ENCODE assay signal across 33 cellular contexts in the genomic region with DNA sequence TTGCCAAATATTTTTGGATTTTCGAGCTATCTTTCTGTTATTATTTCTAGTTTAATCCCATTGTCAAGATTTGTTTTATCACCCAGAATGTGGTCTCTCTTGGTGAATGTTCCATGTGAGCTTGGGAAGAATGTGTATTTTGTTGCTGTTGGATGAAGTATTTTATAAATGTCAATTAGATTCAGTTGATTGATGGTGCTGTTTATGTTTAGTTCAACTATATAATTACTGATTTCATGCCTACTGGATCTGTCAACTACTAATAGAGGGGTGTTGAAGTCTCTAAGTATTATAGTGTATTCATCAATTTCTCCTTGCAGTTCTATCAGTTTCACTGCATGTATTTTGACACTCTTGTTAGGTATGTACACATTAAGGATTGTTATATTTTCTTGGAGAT. TPM values are rescaled to one million over a fixed set of nuclear protein-coding genes. Genes with fewer than 3 reads are reported as not detected.
DNase-seq lines count a peak whose midpoint lies in the region; TF ChIP-seq lines count a peak whose summit lies in the region.
"Had no signal": no experiment of that assay in that cellular context is flagged by ENCODE, and none has a peak within 500 bp of the region (broad histone marks: within the 10 kb centered on the region; RNA-seq: fewer than 3 reads in every experiment).

No MANE protein-coding gene starts in this region.

- CTCF ChIA-PET in HEK293 (lab: Yijun Ruan, JAX) (no interaction called here), HEK293T (lab: Yijun Ruan, JAX) (no interaction called here)

- no peak overlapping the region for H2AFZ ChIP-seq in trophoblast cell (ENCODE audit: insufficient read depth, low read length, poor library complexity)

- no peaks in the 10 kb centered on the region for H3K9me3 ChIP-seq in HEK293 (ENCODE audit: control insufficient read depth, insufficient read depth, low read depth, low read length)
- H3K9me3 ChIP-seq in trophoblast cell (ENCODE audit: insufficient read depth, low read depth, low read length) = no peaks in the 10 kb centered on the region
- H3K9me3 ChIP-seq: BE2C, Caco-2 had no signal

- H3K4me3 Mint-ChIP-seq in T-helper 2 cell treated with Interferon-gamma antibody and Interleukin-4, amounts not matched to agents 5 μg/mL and 100 μg/mL, for 36 hours = no peak overlapping the region
- H3K4me3 Mint-ChIP-seq: B cell; CD14-positive monocyte; CD4-positive, alpha-beta memory T cell; CD4-positive, alpha-beta T cell; CD8-positive, alpha-beta memory T cell; CD8-positive, alpha-beta T cell had no signal

- no peak overlapping the region for H2BK12ac ChIP-seq in trophoblast cell (ENCODE audit: low read length)

- no peaks in the 10 kb centered on the region for H3K9me3 Mint-ChIP-seq in T-helper 2 cell treated with Interferon-gamma antibody and Interleukin-4, amounts not matched to agents 5 μg/mL and 100 μg/mL, for 36 hours
- H3K9me3 Mint-ChIP-seq: CD4-positive, alpha-beta memory T cell; CD4-positive, alpha-beta T cell; CD8-positive, alpha-beta memory T cell; CD8-positive, alpha-beta T cell had no signal

- peak overlapping the region; percentile 17 for H3K27ac Mint-ChIP-seq in T-helper 2 cell treated with Interferon-gamma antibody and Interleukin-4, amounts not matched to agents 5 μg/mL and 100 μg/mL, for 36 hours
- H3K27ac Mint-ChIP-seq: B cell; CD14-positive monocyte; CD4-positive, alpha-beta memory T cell; CD4-positive, alpha-beta T cell; CD4-positive, CD25-positive, alpha-beta regulatory T cell; CD8-positive, alpha-beta memory T cell; CD8-positive, alpha-beta T cell had no signal

- H3K4me1 Mint-ChIP-seq in T-helper 2 cell treated with Interferon-gamma antibody and Interleukin-4, amounts not matched to agents 5 μg/mL and 100 μg/mL, for 36 hours (ENCODE audit: low read depth) = no peaks in the 10 kb centered on the region
- H3K4me1 Mint-ChIP-seq: B cell; CD14-positive monocyte; CD4-positive, alpha-beta memory T cell; CD4-positive, CD25-positive, alpha-beta regulatory T cell; CD8-positive, alpha-beta memory T cell had no signal

- no peaks in the 10 kb centered on the region for H3K27me3 ChIP-seq in trophoblast cell (ENCODE audit: insufficient read depth, low read length)
- H3K27me3 ChIP-seq: BE2C; BLaER1; BLaER1 treated with 17β-estradiol and CSF1 and Interleukin-3, amounts not matched to agents 10 nM and 100 nM had no signal

- POLR2A ChIA-PET in HEK293 (lab: Yijun Ruan, JAX) (no interaction called here), HEK293T (lab: Yijun Ruan, JAX) (no interaction called here)

- no CpG with 5 or more reads among the region's 1 CpG for WGBS in trophoblast cell (ENCODE audit: extremely low coverage, insufficient coverage, insufficient read length)

- no peak overlapping the region for H2AK5ac ChIP-seq in trophoblast cell (ENCODE audit: low read length)

- H3K27ac ChIP-seq in HEK293 (ENCODE audit: extremely low read depth, low read depth, low read length) (no peak overlapping the region), trophoblast cell (ENCODE audit: low read depth, low read length) (no peak overlapping the region)
- H3K27ac ChIP-seq: 22Rv1; A549; BLaER1; BLaER1 treated with 17β-estradiol and CSF1 and Interleukin-3, amounts not matched to agents 10 nM and 100 nM; C4-2B had no signal

- H3K4ac ChIP-seq in trophoblast cell (ENCODE audit: low read depth, low read length) = no peak overlapping the region

- no peak overlapping the region for H3K23ac ChIP-seq in trophoblast cell (ENCODE audit: low read length)

- no peak overlapping the region for H3K18ac ChIP-seq in trophoblast cell (ENCODE audit: low read length)

- no peak overlapping the region for H3K9ac ChIP-seq in trophoblast cell (ENCODE audit: low read length)
- H3K9ac ChIP-seq: BLaER1; BLaER1 treated with 17β-estradiol and CSF1 and Interleukin-3, amounts not matched to agents 10 nM and 100 nM had no signal

- no peaks in the 10 kb centered on the region for H3K79me1 ChIP-seq in trophoblast cell (ENCODE audit: low read length)

- H3K36me3 ChIP-seq in HEK293 (ENCODE audit: control insufficient read depth in 2 of 2, insufficient read depth in 1 of 2, low read length in 2 of 2) (no peaks in the 10 kb centered on the region), trophoblast cell (ENCODE audit: control insufficient read depth in 1 of 2, insufficient read depth in 2 of 2, low read length in 2 of 2) (no peaks in the 10 kb centered on the region)
- H3K36me3 ChIP-seq: BE2C had no signal

- peaks cover 8% of the 10 kb centered on the region for H3K27me3 Mint-ChIP-seq in T-helper 2 cell treated with Interferon-gamma antibody and Interleukin-4, amounts not matched to agents 5 μg/mL and 100 μg/mL, for 36 hours (ENCODE audit: low read depth)
- H3K27me3 Mint-ChIP-seq: B cell; CD4-positive, alpha-beta T cell had no signal

- H3K4me1 ChIP-seq in HEK293 (ENCODE audit: control insufficient read depth, insufficient read depth, low read length) = no peaks in the 10 kb centered on the region
- no peaks in the 10 kb centered on the region for H3K4me1 ChIP-seq in trophoblast cell (ENCODE audit: control insufficient read depth in 1 of 2, insufficient read depth in 2 of 2, low read length in 2 of 2)
- H3K4me1 ChIP-seq: A549; BE2C; BLaER1; BLaER1 treated with 17β-estradiol and CSF1 and Interleukin-3, amounts not matched to agents 10 nM and 100 nM; Caco-2 had no signal

- no peak overlapping the region for H2BK5ac ChIP-seq in trophoblast cell (ENCODE audit: low read depth, low read length, poor library complexity)

- no peak overlapping the region for H4K91ac ChIP-seq in trophoblast cell (ENCODE audit: low read depth, low read length)

- no peaks in the 10 kb centered on the region for H3K36me3 Mint-ChIP-seq in T-helper 2 cell treated with Interferon-gamma antibody and Interleukin-4, amounts not matched to agents 5 μg/mL and 100 μg/mL, for 36 hours (ENCODE audit: low read depth)
- H3K36me3 Mint-ChIP-seq: CD14-positive monocyte; CD4-positive, alpha-beta memory T cell; CD4-positive, CD25-positive, alpha-beta regulatory T cell; CD8-positive, alpha-beta T cell had no signal

- no peak overlapping the region for H3K14ac ChIP-seq in trophoblast cell (ENCODE audit: low read length)

- no peaks in the 10 kb centered on the region for H3K79me2 ChIP-seq in trophoblast cell (ENCODE audit: control insufficient read depth, insufficient read depth, low read length, poor library complexity)

- H3K4me2 ChIP-seq in trophoblast cell (ENCODE audit: low read length) = no peak overlapping the region
- H3K4me2 ChIP-seq: A549; BLaER1; BLaER1 treated with 17β-estradiol and CSF1 and Interleukin-3, amounts not matched to agents 10 nM and 100 nM had no signal

- H3K4me3 ChIP-seq in HEK293 (ENCODE audit: low read depth, low read length) = no peak overlapping the region
- no peak overlapping the region for H3K4me3 ChIP-seq in trophoblast cell (ENCODE audit: low read depth, low read length)
- H3K4me3 ChIP-seq: A549; BLaER1; BLaER1 treated with 17β-estradiol and CSF1 and Interleukin-3, amounts not matched to agents 10 nM and 100 nM had no signal

- no peak overlapping the region for H4K12ac ChIP-seq in trophoblast cell (ENCODE audit: low read depth, low read length)

- H4K8ac ChIP-seq in trophoblast cell (ENCODE audit: low read depth, low read length) = no peak overlapping the region

- no peak overlapping the region for H2BK120ac ChIP-seq in trophoblast cell (ENCODE audit: insufficient read depth, low read length, poor library complexity)

- DNase-seq in T-helper 2 cell treated with Interferon-gamma antibody and Interleukin-4, amounts not matched to agents 5 μg/mL and 100 μg/mL, for 36 hours (ENCODE audit: low spot score) = no peak
- no peak for DNase-seq in T-helper 2 cell
- no peak for DNase-seq in HEK293T (ENCODE audit: extremely low spot score)
- DNase-seq in HuH-7 (ENCODE audit: low spot score) = no peak
- DNase-seq in trophoblast cell = no peak
- DNase-seq: 8988T; ACHN; AML-193; BE2C; C1 segment of cervical spinal cord; Caco-2; Calu3; CD4-positive, alpha-beta memory T cell; CD4-positive, alpha-beta T cell; CD4-positive, CD25-positive, alpha-beta regulatory T cell; CD8-positive, alpha-beta memory T cell; CD8-positive, alpha-beta T cell; COR-L47; DMS 273 treated with DMSO at 0.1 percent for 48 hours; DMS153; DMS53; DMS79; DMS79 treated with DMSO at 0.1 percent for 48 hours; DND-41; EL had no signal

- no peak for TF ChIP-seq CTCF in HEK293 (tag by site-specific recombination; IDR thresholded peaks at IDR 0.05)

TF ChIP-seq in HEK293, 187 proteins besides CTCF, POLR2A, EP300 and RAD21:
- TF ChIP-seq SP7 (tag by site-specific recombination; IDR thresholded peaks at IDR 0.05) (peak; percentile 84), ZBTB8A (tag by site-specific recombination; IDR thresholded peaks at IDR 0.05) (no peak)

TF ChIP-seq in HEK293T, 16 proteins besides CTCF, POLR2A, EP300 and RAD21:
- TF ChIP-seq, protein P1, sequence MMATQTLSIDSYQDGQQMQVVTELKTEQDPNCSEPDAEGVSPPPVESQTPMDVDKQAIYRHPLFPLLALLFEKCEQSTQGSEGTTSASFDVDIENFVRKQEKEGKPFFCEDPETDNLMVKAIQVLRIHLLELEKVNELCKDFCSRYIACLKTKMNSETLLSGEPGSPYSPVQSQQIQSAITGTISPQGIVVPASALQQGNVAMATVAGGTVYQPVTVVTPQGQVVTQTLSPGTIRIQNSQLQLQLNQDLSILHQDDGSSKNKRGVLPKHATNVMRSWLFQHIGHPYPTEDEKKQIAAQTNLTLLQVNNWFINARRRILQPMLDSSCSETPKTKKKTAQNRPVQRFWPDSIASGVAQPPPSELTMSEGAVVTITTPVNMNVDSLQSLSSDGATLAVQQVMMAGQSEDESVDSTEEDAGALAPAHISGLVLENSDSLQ (IDR thresholded peaks at IDR 0.05) = peak; percentile 81
- TF ChIP-seq HDGF (IDR thresholded peaks at IDR 0.05; ENCODE audit: borderline replicate concordance) (no peak), CTBP1 (IDR thresholded peaks at IDR 0.05; ENCODE audit: borderline replicate concordance) (no peak), BHLHE40 (IDR thresholded peaks at IDR 0.05; ENCODE audit: borderline replicate concordance) (no peak), FOXA1 (IDR thresholded peaks at IDR 0.05) (no peak)

RNA-seq across cellular contexts. Expression of gene RMND5A, which starts 34.7 kb away (rescaled TPM):
- 13.5 and 15.5 TPM in 2 replicates for polyA plus RNA-seq in trophoblast cell (2013)
